In genomic region chr14:98909251-98909944, GRCh38 we compare ENCODE assay signal across 14 cellular contexts.
DNase-seq lines count a peak whose midpoint lies in the region; ATAC-seq, FAIRE-seq and TF ChIP-seq lines count a peak whose summit lies in the region.
"Had no signal": no experiment of that assay in that cellular context is flagged by ENCODE, and none has a peak within 500 bp of the region (broad histone marks: within the 10 kb centered on the region; RNA-seq: fewer than 3 reads in every experiment).

No MANE protein-coding gene starts in this region.

- no peak overlapping the region for H3K27ac ChIP-seq in GM23248
- no peak overlapping the region for H3K27ac ChIP-seq in K562 (ENCODE audit: extremely low read depth, low read depth, low read length)
- H3K27ac ChIP-seq: right lobe of liver had no signal

- H3K4me2 ChIP-seq in GM23248 (ENCODE audit: unreplicated experiment) (no peak overlapping the region), K562 (ENCODE audit: insufficient read depth, low read length) (no peak overlapping the region)

- H2AFZ ChIP-seq in GM23248: no peak overlapping the region
- no peak overlapping the region for H2AFZ ChIP-seq in K562 (ENCODE audit: low read depth, low read length)

- DNase-seq in GM23248 (peak; percentile 38), NCI-H2029 treated with DMSO at 0.1 percent for 48 hours (lab: John Stamatoyannopoulos, UW) (peak; percentile 9), K562 (ENCODE audit: extremely low read depth in 1 of 4, low spot score in 3 of 4) (no peak), retinal pigment epithelial cell (ENCODE audit: low read depth) (peak; percentile 31), NCI-H2171 (lab: John Stamatoyannopoulos, UW) (no peak), AG08396 (ENCODE audit: low spot score) (no peak)
- DNase-seq in activated CD4-positive, alpha-beta memory T cell treated with anti-CD3 and anti-CD28 coated beads, Interleukin-2, amount 10 ng/mL, durations not matched to agents 7 days and 5 days: no peak
- DNase-seq: activated CD4-positive, alpha-beta T cell treated with anti-CD3 and anti-CD28 coated beads, Interleukin-2, amount 50 U/mL, for 1 hour; NCI-H187; right lobe of liver; T-helper 17 cell had no signal

- no peaks in the 10 kb centered on the region for H3F3A ChIP-seq in GM23248 (ENCODE audit: insufficient read depth)

- no peaks in the 10 kb centered on the region for H3K36me3 Mint-ChIP-seq in activated CD4-positive, alpha-beta memory T cell treated with anti-CD3 and anti-CD28 coated beads, Interleukin-2, amount 10 ng/mL, durations not matched to agents 7 days and 5 days (ENCODE audit: low read depth)

- H3K79me2 ChIP-seq in GM23248 (ENCODE audit: insufficient read depth) (no peaks in the 10 kb centered on the region), K562 (ENCODE audit: control insufficient read depth, insufficient read depth, low read length) (no peaks in the 10 kb centered on the region)

- in situ Hi-C loops in GM23248 (cut with MboI) (no loop called here), K562 (cut with MboI) (no loop called here)

- no peak for TF ChIP-seq EP300 in K562 (IDR thresholded peaks at IDR 0.05; ENCODE audit: low read length)

- POLR2A ChIA-PET in K562 (lab: Yijun Ruan, JAX): no interaction called here
- POLR2A ChIA-PET in activated CD4-positive, alpha-beta memory T cell treated with anti-CD3 and anti-CD28 coated beads, Interleukin-2, amount 10 ng/mL, durations not matched to agents 7 days and 5 days (lab: Charles Lee): no interaction called here

- H3K36me3 ChIP-seq in GM23248 (ENCODE audit: low read depth): no peaks in the 10 kb centered on the region
- no peaks in the 10 kb centered on the region for H3K36me3 ChIP-seq in K562 (ENCODE audit: control insufficient read depth, insufficient read depth, low read length)
- H3K36me3 ChIP-seq: right lobe of liver had no signal

- H3K9me3 ChIP-seq in GM23248 (ENCODE audit: low read depth) (no peaks in the 10 kb centered on the region), K562 (replicated peaks; ENCODE audit: control insufficient read depth, insufficient read depth, low read depth, low read length) (no peaks in the 10 kb centered on the region)
- H3K9me3 ChIP-seq: right lobe of liver had no signal

- H3K4me3 Mint-ChIP-seq in activated CD4-positive, alpha-beta memory T cell treated with anti-CD3 and anti-CD28 coated beads, Interleukin-2, amount 10 ng/mL, durations not matched to agents 7 days and 5 days: no peak overlapping the region
- H3K4me3 Mint-ChIP-seq: T-helper 17 cell had no signal

- H3K27me3 Mint-ChIP-seq in activated CD4-positive, alpha-beta memory T cell treated with anti-CD3 and anti-CD28 coated beads, Interleukin-2, amount 10 ng/mL, durations not matched to agents 7 days and 5 days: no peaks in the 10 kb centered on the region
- H3K27me3 Mint-ChIP-seq: T-helper 17 cell had no signal

- FAIRE-seq in K562 (lab: Jason Lieb, UNC): no peak
- FAIRE-seq: D721Med, GM12878, H1 had no signal

- TF ChIP-seq POLR2A in K562 (conservative IDR thresholded peaks at IDR 0.05): no peak

- no TSS peak for BruUV-seq in K562 (replicated peaks; lab: Mats Ljungman, UMichigan)

- 6 to 7% methylated on average over 11 of the region's 11 CpGs for WGBS in GM23248 (ENCODE audit: low coverage in 1 of 2, low lambda C conversion rate in 2 of 2, missing lambda C conversion rate in 2 of 2), 2 experiments
- WGBS in K562 (ENCODE audit: insufficient coverage, low coverage, missing lambda C conversion rate): 0% methylated on average over 10 of the region's 11 CpGs

- no peaks in the 10 kb centered on the region; the same call in 1 of the 2 replicates for H3K27me3 ChIP-seq in GM23248 (replicated peaks; ENCODE audit: insufficient read depth)
- H3K27me3 ChIP-seq in K562 (ENCODE audit: control insufficient read depth in 2 of 2, insufficient read depth in 2 of 2, low read length in 2 of 2): peaks cover 0 to 7% of the 10 kb centered on the region in 2 experiments; a peak in 1 of 5 replicates
- H3K27me3 ChIP-seq: right lobe of liver had no signal

- H4K20me1 ChIP-seq in GM23248 (ENCODE audit: insufficient read depth) (no peaks in the 10 kb centered on the region), K562 (replicated peaks; ENCODE audit: control insufficient read depth, insufficient read depth, low read length) (no peaks in the 10 kb centered on the region)

- no peaks in the 10 kb centered on the region for H3K4me1 ChIP-seq in GM23248 (ENCODE audit: insufficient read depth)
- H3K4me1 ChIP-seq in K562 (replicated peaks in 1 of 2; ENCODE audit: control insufficient read depth in 2 of 2, insufficient read depth in 2 of 2, low read length in 2 of 2): no peaks in the 10 kb centered on the region
- H3K4me1 ChIP-seq: right lobe of liver had no signal

- H3K27ac Mint-ChIP-seq in activated CD4-positive, alpha-beta memory T cell treated with anti-CD3 and anti-CD28 coated beads, Interleukin-2, amount 10 ng/mL, durations not matched to agents 7 days and 5 days: no peak overlapping the region
- H3K27ac Mint-ChIP-seq: T-helper 17 cell had no signal

- H3K9me1 ChIP-seq in K562 (ENCODE audit: control insufficient read depth, insufficient read depth, low read length): no peaks in the 10 kb centered on the region

- peaks cover 21% of the 10 kb centered on the region for H3K4me1 Mint-ChIP-seq in activated CD4-positive, alpha-beta memory T cell treated with anti-CD3 and anti-CD28 coated beads, Interleukin-2, amount 10 ng/mL, durations not matched to agents 7 days and 5 days

- H3K9ac ChIP-seq in GM23248 (no peak overlapping the region), K562 (ENCODE audit: insufficient read depth in 1 of 2, low read depth in 2 of 2, low read length in 2 of 2) (no peak overlapping the region)

- H3K9me3 Mint-ChIP-seq in activated CD4-positive, alpha-beta memory T cell treated with anti-CD3 and anti-CD28 coated beads, Interleukin-2, amount 10 ng/mL, durations not matched to agents 7 days and 5 days: no peaks in the 10 kb centered on the region

- H3K4me3 ChIP-seq in GM23248 (no peak overlapping the region), K562 (no peak overlapping the region), retinal pigment epithelial cell (ENCODE audit: low read length) (no peak overlapping the region)
- H3K4me3 ChIP-seq: GM12878, right lobe of liver had no signal

- CTCF ChIA-PET in K562 (lab: Yijun Ruan, JAX; ENCODE audit: low intra/inter-chr PET ratio): no interaction called here
- CTCF ChIA-PET in activated CD4-positive, alpha-beta memory T cell treated with anti-CD3 and anti-CD28 coated beads, Interleukin-2, amount 10 ng/mL, durations not matched to agents 7 days and 5 days (lab: Charles Lee): no interaction called here

- no peak for ATAC-seq in K562
- ATAC-seq: GM12878, T-helper 17 cell had no signal

- intact Hi-C loops in K562 (cut with micrococcal nuclease): no loop called here

- no peak for TF ChIP-seq RAD21 in K562 (CRISPR knock-in tag; conservative IDR thresholded peaks at IDR 0.05 in 1 of 2, IDR thresholded peaks at IDR 0.05 in 1 of 2)

- no peak for TF ChIP-seq CTCF in K562 (IDR thresholded peaks at IDR 0.05 in 2 of 3, conservative IDR thresholded peaks at IDR 0.05 in 1 of 3; ENCODE audit: insufficient read depth in 2 of 3, low read depth in 1 of 3, low read length in 3 of 3)
- no peak for TF ChIP-seq CTCF in retinal pigment epithelial cell (conservative IDR thresholded peaks at IDR 0.05; ENCODE audit: low read depth, low read length)

- no peaks in the 10 kb centered on the region for H3K9me2 ChIP-seq in GM23248 (ENCODE audit: insufficient read depth)

TF ChIP-seq in K562, 482 proteins besides CTCF, POLR2A, EP300 and RAD21:
- TF ChIP-seq FOSL1 (tag; conservative IDR thresholded peaks at IDR 0.05) (peak; percentile 59), CBFA2T3 (IDR thresholded peaks at IDR 0.05) (peak; percentile 17; the same call in 1 of the 2 replicates), IRF1 (CRISPR knock-in tag; IDR thresholded peaks at IDR 0.05; ENCODE audit: borderline replicate concordance) (no peak)
TF ChIP-seq in K562: peak in this region for 2.

Comparison
In these comparisons a context has a peak if more than half of its experiments do, and no peak if none do; other contexts are left out.
1. DNase-seq: peak in GM23248 (single experiment), NCI-H2029 treated with DMSO at 0.1 percent for 48 hours (single experiment) and retinal pigment epithelial cell (single experiment); none in K562 (0 of 4), NCI-H2171 (single experiment), activated CD4-positive, alpha-beta memory T cell treated with anti-CD3 and anti-CD28 coated beads, Interleukin-2, amount 10 ng/mL, durations not matched to agents 7 days and 5 days (single experiment) and AG08396 (single experiment).